11 cellular contexts compared by ENCODE assay signal in the genomic region with DNA sequence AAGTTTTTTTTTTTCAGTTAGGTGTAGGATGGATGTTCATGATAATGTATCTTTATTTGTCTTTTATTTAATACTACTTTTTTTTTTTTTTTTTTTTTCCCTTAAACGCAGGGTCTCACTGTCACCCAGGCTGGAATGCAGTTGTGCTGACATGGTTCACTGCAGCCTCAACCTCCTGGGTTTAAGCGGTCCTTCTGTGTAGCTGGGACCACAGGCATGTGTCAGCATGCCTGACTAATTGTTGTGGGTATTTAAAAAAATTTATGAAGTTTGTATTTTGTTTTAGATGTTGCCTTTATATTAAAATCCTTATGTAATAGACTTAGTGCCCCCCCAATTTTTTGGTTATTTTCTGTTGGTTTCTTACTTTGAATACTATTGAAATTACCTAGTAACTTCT. TPM values are rescaled to one million over a fixed set of nuclear protein-coding genes. Genes with fewer than 3 reads are reported as not detected.
DNase-seq lines count a peak whose midpoint lies in the region; ATAC-seq and TF ChIP-seq lines count a peak whose summit lies in the region.
"Had no signal": no experiment of that assay in that cellular context is flagged by ENCODE, and none has a peak within 500 bp of the region (broad histone marks: within the 10 kb centered on the region; RNA-seq: fewer than 3 reads in every experiment).

No MANE protein-coding gene starts in this region.

- intact Hi-C loops in Right ventricle myocardium superior (cut with DNase I): no loop called here
- intact Hi-C loops in Right ventricle myocardium inferior (cut with DNase I): no loop called here

- DNase-seq in Right ventricle myocardium superior (no peak), Right ventricle myocardium inferior (ENCODE audit: missing footprints) (no peak), RWPE2 (ENCODE audit: low spot score) (no peak), fibroblast of mammary gland (ENCODE audit: low read depth) (peak; percentile 63), CD1c-positive myeloid dendritic cell (ENCODE audit: extremely low spot score) (no peak), epidermal melanocyte (ENCODE audit: insufficient read length, low spot score) (no peak)
- peak in 1 of 2 donors; percentile 18 for DNase-seq in stimulated activated naive CD8-positive, alpha-beta T cell treated with anti-CD3 and anti-CD28 coated beads, Interleukin-15, amount 100 ng/mL, for 72 hours
- DNase-seq: activated effector memory CD4-positive, alpha-beta T cell treated with Interleukin-2 at 50 U/mL for 16 hours; CD8-positive, alpha-beta memory T cell had no signal

- H3K9me3 ChIP-seq in RWPE2 (ENCODE audit: severe bottlenecking): no peaks in the 10 kb centered on the region

- H3K9me3 Mint-ChIP-seq in stimulated activated naive CD8-positive, alpha-beta T cell treated with anti-CD3 and anti-CD28 coated beads, Interleukin-15, amount 100 ng/mL, for 72 hours: no peaks in the 10 kb centered on the region
- H3K9me3 Mint-ChIP-seq in stimulated activated memory B cell treated with anti-CD40 and anti-IgM and Interleukin-4, amounts not matched to agents 10 μg/mL and 1 μg/mL and 100 μg/mL, for 72 hours: no peaks in the 10 kb centered on the region
- H3K9me3 Mint-ChIP-seq: CD8-positive, alpha-beta memory T cell had no signal

- H3K4me3 Mint-ChIP-seq in stimulated activated naive CD8-positive, alpha-beta T cell treated with anti-CD3 and anti-CD28 coated beads, Interleukin-15, amount 100 ng/mL, for 72 hours: no peak overlapping the region
- H3K4me3 Mint-ChIP-seq in stimulated activated memory B cell treated with anti-CD40 and anti-IgM and Interleukin-4, amounts not matched to agents 10 μg/mL and 1 μg/mL and 100 μg/mL, for 72 hours: no peak overlapping the region
- H3K4me3 Mint-ChIP-seq: CD8-positive, alpha-beta memory T cell had no signal

- peak overlapping the region in 1 of 2 donors; percentile 44 for H3K27ac Mint-ChIP-seq in stimulated activated naive CD8-positive, alpha-beta T cell treated with anti-CD3 and anti-CD28 coated beads, Interleukin-15, amount 100 ng/mL, for 72 hours
- H3K27ac Mint-ChIP-seq in stimulated activated memory B cell treated with anti-CD40 and anti-IgM and Interleukin-4, amounts not matched to agents 10 μg/mL and 1 μg/mL and 100 μg/mL, for 72 hours: no peak overlapping the region

- H3K4me1 Mint-ChIP-seq in stimulated activated naive CD8-positive, alpha-beta T cell treated with anti-CD3 and anti-CD28 coated beads, Interleukin-15, amount 100 ng/mL, for 72 hours: peaks cover 78% of the 10 kb centered on the region
- peaks cover 82% of the 10 kb centered on the region for H3K4me1 Mint-ChIP-seq in stimulated activated memory B cell treated with anti-CD40 and anti-IgM and Interleukin-4, amounts not matched to agents 10 μg/mL and 1 μg/mL and 100 μg/mL, for 72 hours

- ATAC-seq in Right ventricle myocardium superior (ENCODE audit: poor library complexity): peak; percentile 47
- ATAC-seq in Right ventricle myocardium inferior: no peak
- ATAC-seq in RWPE2 (ENCODE audit: low read depth): peak; percentile 54; the same call in 2 of the 3 replicates
- ATAC-seq in stimulated activated naive CD8-positive, alpha-beta T cell treated with anti-CD3 and anti-CD28 coated beads, Interleukin-15, amount 100 ng/mL, for 72 hours: peak; percentile 69
- ATAC-seq in stimulated activated memory B cell treated with anti-CD40 and anti-IgM and Interleukin-4, amounts not matched to agents 10 μg/mL and 1 μg/mL and 100 μg/mL, for 72 hours: no peak

- no peak overlapping the region for H3K27ac ChIP-seq in RWPE2 (ENCODE audit: poor library complexity, severe bottlenecking)

- TF ChIP-seq CTCF in RWPE2 (IDR thresholded peaks at IDR 0.05; ENCODE audit: poor library complexity, severe bottlenecking): no peak
- no peak for TF ChIP-seq CTCF in fibroblast of mammary gland (conservative IDR thresholded peaks at IDR 0.05; ENCODE audit: control insufficient read depth, insufficient read depth, low read depth, low read length)

- H3K27me3 ChIP-seq in RWPE2 (ENCODE audit: insufficient read depth, poor library complexity, severe bottlenecking): no peaks in the 10 kb centered on the region

- H3K4me3 ChIP-seq in RWPE2 (ENCODE audit: severe bottlenecking) (no peak overlapping the region), fibroblast of mammary gland (ENCODE audit: control insufficient read depth, low read depth, low read length) (no peak overlapping the region)

- H3K36me3 ChIP-seq in RWPE2 (ENCODE audit: low read depth): peaks cover 7% of the 10 kb centered on the region; the same call in 1 of the 2 replicates

- peaks cover 37% of the 10 kb centered on the region for H3K4me1 ChIP-seq in RWPE2 (ENCODE audit: insufficient read depth, poor library complexity, severe bottlenecking)

- peaks cover 42% of the 10 kb centered on the region for H3K36me3 Mint-ChIP-seq in stimulated activated memory B cell treated with anti-CD40 and anti-IgM and Interleukin-4, amounts not matched to agents 10 μg/mL and 1 μg/mL and 100 μg/mL, for 72 hours

- no peaks in the 10 kb centered on the region for H3K27me3 Mint-ChIP-seq in stimulated activated naive CD8-positive, alpha-beta T cell treated with anti-CD3 and anti-CD28 coated beads, Interleukin-15, amount 100 ng/mL, for 72 hours
- H3K27me3 Mint-ChIP-seq in stimulated activated memory B cell treated with anti-CD40 and anti-IgM and Interleukin-4, amounts not matched to agents 10 μg/mL and 1 μg/mL and 100 μg/mL, for 72 hours: no peaks in the 10 kb centered on the region
- H3K27me3 Mint-ChIP-seq: CD8-positive, alpha-beta memory T cell; progenitor cell of endocrine pancreas had no signal

RNA-seq across cellular contexts. Expression of gene NCOA3, which starts 42.6 kb away (rescaled TPM):
- total RNA-seq in Right ventricle myocardium superior (19.1 TPM), Right ventricle myocardium inferior (21.6 TPM)

Comparison
In these comparisons a context has a peak if more than half of its experiments do, and no peak if none do; other contexts are left out.
1. ATAC-seq: peak in Right ventricle myocardium superior (single experiment), RWPE2 (single experiment) and stimulated activated naive CD8-positive, alpha-beta T cell treated with anti-CD3 and anti-CD28 coated beads, Interleukin-15, amount 100 ng/mL, for 72 hours (single experiment); none in Right ventricle myocardium inferior (single experiment) and stimulated activated memory B cell treated with anti-CD40 and anti-IgM and Interleukin-4, amounts not matched to agents 10 μg/mL and 1 μg/mL and 100 μg/mL, for 72 hours (single experiment).